ENCODE assay signal across 38 cellular contexts in genomic region chr4:61628282-61628681, GRCh38.
"Had no signal": no experiment of that assay in that cellular context is flagged by ENCODE, and none has a peak within 500 bp of the region (broad histone marks: within the 10 kb centered on the region; RNA-seq: fewer than 3 reads in every experiment).

No MANE protein-coding gene starts in this region.

- H3K4me1 ChIP-seq: adrenal gland, ascending aorta, body of pancreas, breast epithelium had no signal

- H3K27ac ChIP-seq: adrenal gland, ascending aorta, body of pancreas, brain microvascular endothelial cell, breast epithelium, cardiac muscle cell had no signal

- H3K4me3 ChIP-seq: adrenal gland, ascending aorta, body of pancreas, breast epithelium, cardiac muscle cell had no signal

- H3K9me3 Mint-ChIP-seq: activated naive CD4-positive, alpha-beta T cell treated with anti-CD3 and anti-CD28 coated beads, Interleukin-2, amount 50 U/mL, for 24 hours; activated T-helper 1 cell treated with anti-CD3 and anti-CD28 coated beads, Interleukin-12 subunit alpha, Interleukin-12 subunit beta, Interleukin-2, Interleukin-4 antibody, amounts not matched to agents 30 ng/mL and 10 ng/mL and 1 ng/mL, durations not matched to agents 14 hours and 24 hours and 36 hours had no signal

- H3K9me3 ChIP-seq: adrenal gland, ascending aorta, body of pancreas, breast epithelium had no signal

- H3K27ac Mint-ChIP-seq: activated naive CD4-positive, alpha-beta T cell treated with anti-CD3 and anti-CD28 coated beads for 36 hours; activated naive CD4-positive, alpha-beta T cell treated with anti-CD3 and anti-CD28 coated beads, Interleukin-2, amount 10 ng/mL, durations not matched to agents 7 days and 5 days; activated naive CD4-positive, alpha-beta T cell treated with anti-CD3 and anti-CD28 coated beads, Interleukin-2, amount 50 U/mL, for 24 hours; activated naive CD4-positive, alpha-beta T cell treated with anti-CD3 and anti-CD28 coated beads, Interleukin-2, amount 50 U/mL, for 72 hours; activated naive CD8-positive, alpha-beta T cell; activated naive CD8-positive, alpha-beta T cell treated with anti-CD3 and anti-CD28 coated beads for 36 hours; activated naive CD8-positive, alpha-beta T cell treated with anti-CD3 and anti-CD28 coated beads, Interleukin-2, amount 10 ng/mL, durations not matched to agents 7 days and 5 days; activated naive CD8-positive, alpha-beta T cell treated with anti-CD3 and anti-CD28 coated beads, Interleukin-2, amount 50 U/mL, for 24 hours; activated T-cell treated with anti-CD3 and anti-CD28 coated beads, Interleukin-2, amount 50 U/mL, for 24 hours; activated T-cell treated with anti-CD3 and anti-CD28 coated beads, Interleukin-2, amount 50 U/mL, for 72 hours; activated T-helper 1 cell treated with anti-CD3 and anti-CD28 coated beads, Interleukin-12 subunit alpha, Interleukin-12 subunit beta, Interleukin-2, Interleukin-4 antibody, amounts not matched to agents 30 ng/mL and 10 ng/mL and 1 ng/mL, durations not matched to agents 14 hours and 24 hours and 36 hours; activated T-helper 17 cell treated with anti-CD3 and anti-CD28 coated beads, Interleukin-2, amount 50 U/mL, for 72 hours; activated T-helper 2 cell treated with anti-CD3 and anti-CD28 coated beads, Interferon-gamma antibody, Interleukin-2, Interleukin-4, amounts not matched to agents 10 μg/mL and 5 μg/mL and 100 μg/mL, durations not matched to agents 14 hours and 24 hours and 36 hours had no signal

- DNase-seq: activated effector memory CD4-positive, alpha-beta T cell treated with anti-CD3 and anti-CD28 coated beads, Interleukin-2, amount 50 U/mL, for 16 hours; activated effector memory CD4-positive, alpha-beta T cell treated with Interleukin-2 at 50 U/mL for 16 hours; activated gamma-delta T cell; activated gamma-delta T cell treated with Interleukin-2 at 50 U/mL for 16 hours; activated naive CD4-positive, alpha-beta T cell; activated naive CD4-positive, alpha-beta T cell treated with anti-CD3 and anti-CD28 coated beads for 36 hours; activated naive CD4-positive, alpha-beta T cell treated with anti-CD3 and anti-CD28 coated beads, Interleukin-2, amount 10 ng/mL, durations not matched to agents 7 days and 5 days; activated naive CD4-positive, alpha-beta T cell treated with anti-CD3 and anti-CD28 coated beads, Interleukin-2, amount 50 U/mL, for 16 hours; activated naive CD4-positive, alpha-beta T cell treated with Interleukin-2 at 50 U/mL for 16 hours; activated naive CD8-positive, alpha-beta T cell treated with anti-CD3 and anti-CD28 coated beads for 36 hours; activated naive CD8-positive, alpha-beta T cell treated with anti-CD3 and anti-CD28 coated beads, Interleukin-2, amount 10 ng/mL, durations not matched to agents 7 days and 5 days; activated naive CD8-positive, alpha-beta T cell treated with anti-CD3 and anti-CD28 coated beads, Interleukin-2, amount 50 U/mL, for 24 hours; activated T-cell treated with anti-CD3 and anti-CD28 coated beads, Interleukin-2, amount 50 U/mL, for 1 hour; activated T-cell treated with anti-CD3 and anti-CD28 coated beads, Interleukin-2, amount 50 U/mL, for 24 hours; activated T-cell treated with anti-CD3 and anti-CD28 coated beads, Interleukin-2, amount 50 U/mL, for 4 hours; activated T-cell treated with anti-CD3 and anti-CD28 coated beads, Interleukin-2, amount 50 U/mL, for 48 hours; activated T-cell treated with anti-CD3 and anti-CD28 coated beads, Interleukin-2, amount 50 U/mL, for 72 hours; adrenal gland; amniotic stem cell; amygdala; anterior cingulate cortex; aorta; body of pancreas; brain microvascular endothelial cell; caudate nucleus; central memory CD4-positive, alpha-beta T cell; cerebellar nuclear complex had no signal

- H3K27me3 ChIP-seq: adrenal gland, ascending aorta, body of pancreas, brain microvascular endothelial cell, breast epithelium, cardiac muscle cell had no signal

- ATAC-seq: activated naive CD4-positive, alpha-beta T cell treated with anti-CD3 and anti-CD28 coated beads, Interleukin-2, amount 50 U/mL, for 72 hours; activated naive CD8-positive, alpha-beta T cell treated with anti-CD3 and anti-CD28 coated beads, Interleukin-2, amount 50 U/mL, for 24 hours; activated T-cell treated with anti-CD3 and anti-CD28 coated beads, Interleukin-2, amount 50 U/mL, for 4 hours; activated T-cell treated with anti-CD3 and anti-CD28 coated beads, Interleukin-2, amount 50 U/mL, for 72 hours; activated T-helper 17 cell treated with anti-CD3 and anti-CD28 coated beads, Interleukin-2, amount 50 U/mL, for 72 hours; body of pancreas had no signal

- H3K36me3 ChIP-seq: adrenal gland, ascending aorta, brain microvascular endothelial cell, breast epithelium, cardiac muscle cell had no signal

- H3K4me3 Mint-ChIP-seq: activated naive CD4-positive, alpha-beta T cell treated with anti-CD3 and anti-CD28 coated beads for 36 hours; activated naive CD4-positive, alpha-beta T cell treated with anti-CD3 and anti-CD28 coated beads, Interleukin-2, amount 10 ng/mL, durations not matched to agents 7 days and 5 days; activated naive CD4-positive, alpha-beta T cell treated with anti-CD3 and anti-CD28 coated beads, Interleukin-2, amount 50 U/mL, for 24 hours; activated naive CD8-positive, alpha-beta T cell; activated naive CD8-positive, alpha-beta T cell treated with anti-CD3 and anti-CD28 coated beads for 36 hours; activated naive CD8-positive, alpha-beta T cell treated with anti-CD3 and anti-CD28 coated beads, Interleukin-2, amount 10 ng/mL, durations not matched to agents 7 days and 5 days; activated naive CD8-positive, alpha-beta T cell treated with anti-CD3 and anti-CD28 coated beads, Interleukin-2, amount 50 U/mL, for 24 hours; activated T-cell treated with anti-CD3 and anti-CD28 coated beads, Interleukin-2, amount 50 U/mL, for 24 hours; activated T-cell treated with anti-CD3 and anti-CD28 coated beads, Interleukin-2, amount 50 U/mL, for 4 hours; activated T-cell treated with anti-CD3 and anti-CD28 coated beads, Interleukin-2, amount 50 U/mL, for 72 hours; activated T-helper 1 cell treated with anti-CD3 and anti-CD28 coated beads, Interleukin-12 subunit alpha, Interleukin-12 subunit beta, Interleukin-2, Interleukin-4 antibody, amounts not matched to agents 30 ng/mL and 10 ng/mL and 1 ng/mL, durations not matched to agents 14 hours and 24 hours and 36 hours; activated T-helper 17 cell treated with anti-CD3 and anti-CD28 coated beads, Interleukin-2, amount 50 U/mL, for 72 hours; brain; central memory CD8-positive, alpha-beta T cell had no signal

- H3K36me3 Mint-ChIP-seq: activated naive CD4-positive, alpha-beta T cell treated with anti-CD3 and anti-CD28 coated beads, Interleukin-2, amount 10 ng/mL, durations not matched to agents 7 days and 5 days; activated naive CD4-positive, alpha-beta T cell treated with anti-CD3 and anti-CD28 coated beads, Interleukin-2, amount 50 U/mL, for 24 hours; activated naive CD4-positive, alpha-beta T cell treated with anti-CD3 and anti-CD28 coated beads, Interleukin-2, amount 50 U/mL, for 72 hours; activated naive CD8-positive, alpha-beta T cell; activated naive CD8-positive, alpha-beta T cell treated with anti-CD3 and anti-CD28 coated beads for 36 hours; activated naive CD8-positive, alpha-beta T cell treated with anti-CD3 and anti-CD28 coated beads, Interleukin-2, amount 10 ng/mL, durations not matched to agents 7 days and 5 days had no signal

- H3K27me3 Mint-ChIP-seq: activated naive CD4-positive, alpha-beta T cell treated with anti-CD3 and anti-CD28 coated beads, Interleukin-2, amount 10 ng/mL, durations not matched to agents 7 days and 5 days; activated naive CD4-positive, alpha-beta T cell treated with anti-CD3 and anti-CD28 coated beads, Interleukin-2, amount 50 U/mL, for 24 hours; activated naive CD8-positive, alpha-beta T cell; activated naive CD8-positive, alpha-beta T cell treated with anti-CD3 and anti-CD28 coated beads for 36 hours; activated naive CD8-positive, alpha-beta T cell treated with anti-CD3 and anti-CD28 coated beads, Interleukin-2, amount 10 ng/mL, durations not matched to agents 7 days and 5 days; activated naive CD8-positive, alpha-beta T cell treated with anti-CD3 and anti-CD28 coated beads, Interleukin-2, amount 50 U/mL, for 24 hours; activated T-cell treated with anti-CD3 and anti-CD28 coated beads, Interleukin-2, amount 50 U/mL, for 24 hours; activated T-helper 17 cell treated with anti-CD3 and anti-CD28 coated beads, Interleukin-2, amount 50 U/mL, for 72 hours; central memory CD8-positive, alpha-beta T cell had no signal

- H3K4me1 Mint-ChIP-seq: activated naive CD4-positive, alpha-beta T cell treated with anti-CD3 and anti-CD28 coated beads, Interleukin-2, amount 10 ng/mL, durations not matched to agents 7 days and 5 days; activated naive CD4-positive, alpha-beta T cell treated with anti-CD3 and anti-CD28 coated beads, Interleukin-2, amount 50 U/mL, for 24 hours; activated naive CD8-positive, alpha-beta T cell treated with anti-CD3 and anti-CD28 coated beads for 36 hours; activated naive CD8-positive, alpha-beta T cell treated with anti-CD3 and anti-CD28 coated beads, Interleukin-2, amount 10 ng/mL, durations not matched to agents 7 days and 5 days; activated naive CD8-positive, alpha-beta T cell treated with anti-CD3 and anti-CD28 coated beads, Interleukin-2, amount 50 U/mL, for 24 hours; activated T-helper 17 cell treated with anti-CD3 and anti-CD28 coated beads, Interleukin-2, amount 50 U/mL, for 72 hours; brain; central memory CD8-positive, alpha-beta T cell had no signal
